8 cellular contexts compared by ENCODE assay signal in the genomic region with DNA sequence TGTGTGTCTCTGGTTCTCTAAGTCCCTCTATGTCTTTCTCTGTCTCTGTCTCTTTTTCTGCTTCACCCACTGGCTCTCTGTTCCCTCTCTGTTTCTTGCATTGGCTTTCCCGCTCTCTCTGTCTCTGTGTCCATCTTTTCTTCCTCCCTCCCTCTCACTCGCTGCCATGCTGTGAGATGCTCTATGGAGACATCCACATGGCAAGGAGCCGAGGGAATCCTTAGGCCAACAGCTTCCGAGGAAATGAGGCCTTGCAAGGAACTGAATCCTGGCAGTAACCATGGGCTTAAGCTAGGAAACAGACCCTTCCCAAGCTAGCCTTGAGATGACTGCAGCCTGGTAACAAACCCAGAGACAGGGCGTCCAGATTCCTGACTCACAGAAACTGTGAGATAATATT.
"Had no signal": no experiment of that assay in that cellular context is flagged by ENCODE, and none has a peak within 500 bp of the region (broad histone marks: within the 10 kb centered on the region; RNA-seq: fewer than 3 reads in every experiment).

No MANE protein-coding gene starts in this region.

- H3K4me3 Mint-ChIP-seq: GM23338, H9, HFFc6 had no signal

- DNase-seq: GM23248, GOT3, H7, H9, HCEC 1CT, HFFc6 had no signal

- H3K27ac Mint-ChIP-seq: GM23338, HFFc6 had no signal

- ATAC-seq: GM23338, HCT116 had no signal

- H3K9me3 Mint-ChIP-seq: GM23338, H9 had no signal
